ENCODE assay signal across 25 cellular contexts in the genomic region with DNA sequence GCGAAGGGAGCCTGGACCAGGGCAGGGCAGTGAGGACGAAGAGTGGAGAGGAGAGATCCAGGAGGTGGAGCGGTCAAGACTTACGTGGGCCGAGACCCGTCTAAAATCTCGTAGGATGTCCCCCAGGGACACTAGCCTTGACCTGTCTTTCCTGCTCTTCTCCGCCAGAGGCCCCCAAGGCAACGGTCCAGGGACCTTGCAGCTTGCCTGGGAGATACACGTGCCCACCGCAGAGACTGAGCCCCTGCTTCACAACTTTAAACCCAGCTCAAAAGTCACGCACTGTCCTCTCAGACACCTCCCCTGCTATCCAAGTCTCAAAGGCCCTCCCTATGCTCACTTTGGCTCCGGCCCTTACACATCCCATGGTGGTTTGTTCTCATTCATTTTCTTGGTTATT. TPM values are rescaled to one million over a fixed set of nuclear protein-coding genes. Genes with fewer than 3 reads are reported as not detected.
"Had no signal": no experiment of that assay in that cellular context is flagged by ENCODE, and none has a peak within 500 bp of the region (broad histone marks: within the 10 kb centered on the region; RNA-seq: fewer than 3 reads in every experiment).

No MANE protein-coding gene starts in this region.

- H3K27ac Mint-ChIP-seq: activated CD8-positive, alpha-beta T cell treated with anti-CD3 and anti-CD28 coated beads, Interleukin-2, amount 10 ng/mL, durations not matched to agents 7 days and 5 days; activated naive CD8-positive, alpha-beta T cell; activated T-helper 1 cell treated with anti-CD3 and anti-CD28 coated beads, Interleukin-12 subunit alpha, Interleukin-12 subunit beta, Interleukin-2, Interleukin-4 antibody, amounts not matched to agents 30 ng/mL and 10 ng/mL and 1 ng/mL, durations not matched to agents 14 hours and 24 hours and 36 hours; T-cell had no signal

- H3K27me3 Mint-ChIP-seq: activated naive CD8-positive, alpha-beta T cell; T-cell had no signal

- DNase-seq: activated CD4-positive, alpha-beta T cell treated with anti-CD3 and anti-CD28 coated beads for 4 hours; activated CD4-positive, alpha-beta T cell treated with anti-CD3 and anti-CD28 coated beads, Interleukin-2, amount 50 U/mL, for 4 hours; activated CD8-positive, alpha-beta memory T cell treated with anti-CD3 and anti-CD28 coated beads, Interleukin-2, amount 50 U/mL, for 48 hours; activated CD8-positive, alpha-beta T cell treated with anti-CD3 and anti-CD28 coated beads, Interleukin-2, amount 10 ng/mL, durations not matched to agents 7 days and 5 days; activated effector memory CD4-positive, alpha-beta T cell treated with Interleukin-2 at 50 U/mL for 16 hours; activated naive CD4-positive, alpha-beta T cell; activated T-cell treated with anti-CD3 and anti-CD28 coated beads, Interleukin-2, amount 50 U/mL, for 1 hour; adrenal gland; Kasumi-1; KBM-7; NCI-H1105 treated with DMSO at 0.1 percent for 48 hours; NCI-H146; NCI-H1930; NCI-H2171 treated with DMSO at 0.1 percent for 48 hours; NCI-H345; NCI-H510A; NCI-H526 treated with DMSO at 0.1 percent for 48 hours; NCI-H82; T-cell; T-helper 2 cell had no signal

- H3K4me3 Mint-ChIP-seq: activated CD8-positive, alpha-beta T cell treated with anti-CD3 and anti-CD28 coated beads, Interleukin-2, amount 10 ng/mL, durations not matched to agents 7 days and 5 days; activated naive CD8-positive, alpha-beta T cell; activated T-helper 1 cell treated with anti-CD3 and anti-CD28 coated beads, Interleukin-12 subunit alpha, Interleukin-12 subunit beta, Interleukin-2, Interleukin-4 antibody, amounts not matched to agents 30 ng/mL and 10 ng/mL and 1 ng/mL, durations not matched to agents 14 hours and 24 hours and 36 hours; T-cell had no signal

- ATAC-seq: activated CD8-positive, alpha-beta T cell treated with anti-CD3 and anti-CD28 coated beads, Interleukin-2, amount 10 ng/mL, durations not matched to agents 7 days and 5 days; T-cell had no signal

RNA-seq across cellular contexts. Expression of a gene that starts 39.4 kb away (rescaled TPM):
- total RNA-seq: activated T-helper 1 cell treated with anti-CD3 and anti-CD28 coated beads, Interleukin-12 subunit alpha, Interleukin-12 subunit beta, Interleukin-2, Interleukin-4 antibody, amounts not matched to agents 30 ng/mL and 10 ng/mL and 1 ng/mL, durations not matched to agents 14 hours and 24 hours and 36 hours had no signal

RNA-seq across cellular contexts. Expression of a gene that starts 59.9 kb away (rescaled TPM):
- total RNA-seq: activated CD8-positive, alpha-beta T cell treated with anti-CD3 and anti-CD28 coated beads, Interleukin-2, amount 10 ng/mL, durations not matched to agents 7 days and 5 days; activated T-helper 1 cell treated with anti-CD3 and anti-CD28 coated beads, Interleukin-12 subunit alpha, Interleukin-12 subunit beta, Interleukin-2, Interleukin-4 antibody, amounts not matched to agents 30 ng/mL and 10 ng/mL and 1 ng/mL, durations not matched to agents 14 hours and 24 hours and 36 hours; cardiac septum; Right ventricle myocardium inferior; RPMI7951 had no signal
